1 cellular context compared by ENCODE assay signal in the genomic region with DNA sequence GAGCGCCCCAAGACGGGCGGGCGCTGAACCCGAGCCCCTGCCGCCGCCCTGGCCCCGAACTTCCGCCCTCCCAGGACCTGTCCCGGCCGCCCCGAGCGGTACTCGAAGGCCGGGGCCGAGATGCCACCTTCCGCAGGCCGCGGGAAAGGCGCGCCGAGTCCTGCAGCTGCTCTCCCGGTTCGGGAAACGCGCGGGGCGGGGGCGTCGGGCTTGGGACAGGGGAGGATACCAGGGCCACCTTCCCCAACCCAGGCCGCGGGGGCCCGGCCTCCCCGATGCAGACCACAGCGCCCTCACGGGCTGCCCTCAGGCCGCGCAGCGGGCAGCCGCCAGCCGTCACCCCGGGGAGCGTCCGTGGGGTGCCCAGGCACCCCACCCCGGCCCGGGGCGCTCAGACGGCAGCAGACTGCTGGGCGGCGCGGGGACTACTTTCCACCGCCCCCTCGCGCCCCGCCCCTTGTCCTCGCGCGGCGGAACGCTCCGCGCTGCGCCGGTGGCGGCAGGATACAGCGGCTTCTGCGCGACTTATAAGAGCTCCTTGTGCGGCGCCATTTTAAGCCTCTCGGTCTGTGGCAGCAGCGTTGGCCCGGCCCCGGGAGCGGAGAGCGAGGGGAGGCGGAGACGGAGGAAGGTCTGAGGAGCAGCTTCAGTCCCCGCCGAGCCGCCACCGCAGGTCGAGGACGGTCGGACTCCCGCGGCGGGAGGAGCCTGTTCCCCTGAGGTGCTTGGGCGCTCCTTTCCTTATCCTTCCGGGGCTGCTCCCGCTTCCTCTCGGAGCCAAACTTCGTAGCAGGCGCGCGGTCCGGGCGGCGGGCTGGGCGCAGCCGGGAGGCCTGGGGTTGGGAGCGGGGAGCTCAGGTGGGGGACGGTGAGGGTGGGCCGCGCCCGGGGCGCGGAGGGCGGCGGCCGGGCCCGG.
TF ChIP-seq lines count a peak whose summit lies in the region.

A gene (plus strand): TSS at position 556 of the 916 bp plus-strand sequence. CDS start 24,564 bp downstream, outside the sequence.

TF ChIP-seq in K562, 482 proteins besides CTCF, POLR2A, EP300 and RAD21 (continued from another document and continues in another):
- TF ChIP-seq, protein P1, sequence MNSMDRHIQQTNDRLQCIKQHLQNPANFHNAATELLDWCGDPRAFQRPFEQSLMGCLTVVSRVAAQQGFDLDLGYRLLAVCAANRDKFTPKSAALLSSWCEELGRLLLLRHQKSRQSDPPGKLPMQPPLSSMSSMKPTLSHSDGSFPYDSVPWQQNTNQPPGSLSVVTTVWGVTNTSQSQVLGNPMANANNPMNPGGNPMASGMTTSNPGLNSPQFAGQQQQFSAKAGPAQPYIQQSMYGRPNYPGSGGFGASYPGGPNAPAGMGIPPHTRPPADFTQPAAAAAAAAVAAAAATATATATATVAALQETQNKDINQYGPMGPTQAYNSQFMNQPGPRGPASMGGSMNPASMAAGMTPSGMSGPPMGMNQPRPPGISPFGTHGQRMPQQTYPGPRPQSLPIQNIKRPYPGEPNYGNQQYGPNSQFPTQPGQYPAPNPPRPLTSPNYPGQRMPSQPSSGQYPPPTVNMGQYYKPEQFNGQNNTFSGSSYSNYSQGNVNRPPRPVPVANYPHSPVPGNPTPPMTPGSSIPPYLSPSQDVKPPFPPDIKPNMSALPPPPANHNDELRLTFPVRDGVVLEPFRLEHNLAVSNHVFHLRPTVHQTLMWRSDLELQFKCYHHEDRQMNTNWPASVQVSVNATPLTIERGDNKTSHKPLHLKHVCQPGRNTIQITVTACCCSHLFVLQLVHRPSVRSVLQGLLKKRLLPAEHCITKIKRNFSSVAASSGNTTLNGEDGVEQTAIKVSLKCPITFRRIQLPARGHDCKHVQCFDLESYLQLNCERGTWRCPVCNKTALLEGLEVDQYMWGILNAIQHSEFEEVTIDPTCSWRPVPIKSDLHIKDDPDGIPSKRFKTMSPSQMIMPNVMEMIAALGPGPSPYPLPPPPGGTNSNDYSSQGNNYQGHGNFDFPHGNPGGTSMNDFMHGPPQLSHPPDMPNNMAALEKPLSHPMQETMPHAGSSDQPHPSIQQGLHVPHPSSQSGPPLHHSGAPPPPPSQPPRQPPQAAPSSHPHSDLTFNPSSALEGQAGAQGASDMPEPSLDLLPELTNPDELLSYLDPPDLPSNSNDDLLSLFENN (IDR thresholded peaks at IDR 0.05; ENCODE audit: low read depth in 2 of 2, low read length in 2 of 2) = peak in 1 of 2 experiments; percentile 82; a peak in 1 of 4 replicates
- TF ChIP-seq NUFIP1 (IDR thresholded peaks at IDR 0.05; ENCODE audit: partially characterized antibody) (no peak), TBL1XR1 (IDR thresholded peaks at IDR 0.05; ENCODE audit: low read length in 2 of 2) (peak; percentile 57 to 77; a peak in 2 of 4 replicates), SIX5 (IDR thresholded peaks at IDR 0.05; ENCODE audit: borderline replicate concordance in 1 of 2, insufficient read depth in 1 of 2, low read depth in 1 of 2, low read length in 2 of 2) (no peak), ZNF699 (CRISPR knock-in tag; IDR thresholded peaks at IDR 0.05; ENCODE audit: insufficient replicate concordance) (no peak), FOXA1 (IDR thresholded peaks at IDR 0.05; ENCODE audit: borderline replicate concordance) (no peak), CBX2 (IDR thresholded peaks at IDR 0.05; ENCODE audit: insufficient read depth, low read length, poor library complexity, severe bottlenecking) (no peak), GTF2A2 (tag; IDR thresholded peaks at IDR 0.05) (peak; percentile 100), ELF4 (CRISPR knock-in tag; IDR thresholded peaks at IDR 0.05) (peak; percentile 57; the same call in 1 of the 2 replicates), TSC22D4 (tag; IDR thresholded peaks at IDR 0.05) (no peak), HNRNPUL1 (IDR thresholded peaks at IDR 0.05; ENCODE audit: low read length) (no peak), ZNF253 (CRISPR knock-in tag; conservative IDR thresholded peaks at IDR 0.05) (no peak), ZNF324 (CRISPR knock-in tag; IDR thresholded peaks at IDR 0.05) (no peak), ZNF184 (CRISPR knock-in tag; IDR thresholded peaks at IDR 0.05) (no peak), ZBTB7A (IDR thresholded peaks at IDR 0.05; ENCODE audit: borderline replicate concordance, control insufficient read depth, low read depth, low read length) (peak; percentile 92), ZNF764 (CRISPR knock-in tag; IDR thresholded peaks at IDR 0.05; ENCODE audit: low read depth) (no peak), EGR1 (conservative IDR thresholded peaks at IDR 0.05) (peak; percentile 95), RUNX1 (IDR thresholded peaks at IDR 0.05; ENCODE audit: low read depth) (no peak; the same call in 1 of the 2 replicates), FOXM1 (IDR thresholded peaks at IDR 0.05; ENCODE audit: low read depth) (no peak), FOXM1 (CRISPR knock-in tag; IDR thresholded peaks at IDR 0.05; ENCODE audit: low read depth) (peak; percentile 70; the same call in 1 of the 2 replicates), MXI1 (IDR thresholded peaks at IDR 0.05; ENCODE audit: low read depth, low read length) (no peak), ARHGAP35 (IDR thresholded peaks at IDR 0.05; ENCODE audit: partially characterized antibody) (no peak), GATA2 (CRISPR knock-in tag; IDR thresholded peaks at IDR 0.05) (no peak), SREBF1 (IDR thresholded peaks at IDR 0.05; ENCODE audit: borderline replicate concordance, low read depth, low read length) (no peak), DACH1 (IDR thresholded peaks at IDR 0.05; ENCODE audit: partially characterized antibody) (no peak), ZNF408 (CRISPR knock-in tag; IDR thresholded peaks at IDR 0.05; ENCODE audit: low read depth) (no peak), SP1 (CRISPR knock-in tag; IDR thresholded peaks at IDR 0.05) (peak; percentile 99), NFE2L1 (tag; IDR thresholded peaks at IDR 0.05; ENCODE audit: borderline replicate concordance, low read depth) (no peak), ZNF124 (CRISPR knock-in tag; IDR thresholded peaks at IDR 0.05) (no peak), PHTF2 (CRISPR knock-in tag; IDR thresholded peaks at IDR 0.05) (no peak), SMAD4 (CRISPR knock-in tag; conservative IDR thresholded peaks at IDR 0.05) (peak; percentile 97), HNRNPK (IDR thresholded peaks at IDR 0.05; ENCODE audit: low read depth, low read length, poor library complexity, severe bottlenecking) (peak; percentile 59), SIRT6 (IDR thresholded peaks at IDR 0.05; ENCODE audit: low read depth, low read length) (no peak), ZNF707 (CRISPR knock-in tag; conservative IDR thresholded peaks at IDR 0.05) (no peak), POLR3G (IDR thresholded peaks at IDR 0.05; ENCODE audit: extremely low read depth, insufficient read length, insufficient replicate concordance) (no peak), TEAD2 (tag; IDR thresholded peaks at IDR 0.05) (no peak), BRD4 (IDR thresholded peaks at IDR 0.05) (0 out of 2 replicates have a peak, but pooled peaks have one; percentile 43), SUPT5H (IDR thresholded peaks at IDR 0.05) (peak; percentile 99)
- TF ChIP-seq, protein P2, sequence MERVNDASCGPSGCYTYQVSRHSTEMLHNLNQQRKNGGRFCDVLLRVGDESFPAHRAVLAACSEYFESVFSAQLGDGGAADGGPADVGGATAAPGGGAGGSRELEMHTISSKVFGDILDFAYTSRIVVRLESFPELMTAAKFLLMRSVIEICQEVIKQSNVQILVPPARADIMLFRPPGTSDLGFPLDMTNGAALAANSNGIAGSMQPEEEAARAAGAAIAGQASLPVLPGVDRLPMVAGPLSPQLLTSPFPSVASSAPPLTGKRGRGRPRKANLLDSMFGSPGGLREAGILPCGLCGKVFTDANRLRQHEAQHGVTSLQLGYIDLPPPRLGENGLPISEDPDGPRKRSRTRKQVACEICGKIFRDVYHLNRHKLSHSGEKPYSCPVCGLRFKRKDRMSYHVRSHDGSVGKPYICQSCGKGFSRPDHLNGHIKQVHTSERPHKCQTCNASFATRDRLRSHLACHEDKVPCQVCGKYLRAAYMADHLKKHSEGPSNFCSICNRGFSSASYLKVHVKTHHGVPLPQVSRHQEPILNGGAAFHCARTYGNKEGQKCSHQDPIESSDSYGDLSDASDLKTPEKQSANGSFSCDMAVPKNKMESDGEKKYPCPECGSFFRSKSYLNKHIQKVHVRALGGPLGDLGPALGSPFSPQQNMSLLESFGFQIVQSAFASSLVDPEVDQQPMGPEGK (CRISPR knock-in tag; IDR thresholded peaks at IDR 0.05; ENCODE audit: borderline replicate concordance) = 0 out of 2 replicates have a peak, but pooled peaks have one; percentile 76
- TF ChIP-seq, protein P3, sequence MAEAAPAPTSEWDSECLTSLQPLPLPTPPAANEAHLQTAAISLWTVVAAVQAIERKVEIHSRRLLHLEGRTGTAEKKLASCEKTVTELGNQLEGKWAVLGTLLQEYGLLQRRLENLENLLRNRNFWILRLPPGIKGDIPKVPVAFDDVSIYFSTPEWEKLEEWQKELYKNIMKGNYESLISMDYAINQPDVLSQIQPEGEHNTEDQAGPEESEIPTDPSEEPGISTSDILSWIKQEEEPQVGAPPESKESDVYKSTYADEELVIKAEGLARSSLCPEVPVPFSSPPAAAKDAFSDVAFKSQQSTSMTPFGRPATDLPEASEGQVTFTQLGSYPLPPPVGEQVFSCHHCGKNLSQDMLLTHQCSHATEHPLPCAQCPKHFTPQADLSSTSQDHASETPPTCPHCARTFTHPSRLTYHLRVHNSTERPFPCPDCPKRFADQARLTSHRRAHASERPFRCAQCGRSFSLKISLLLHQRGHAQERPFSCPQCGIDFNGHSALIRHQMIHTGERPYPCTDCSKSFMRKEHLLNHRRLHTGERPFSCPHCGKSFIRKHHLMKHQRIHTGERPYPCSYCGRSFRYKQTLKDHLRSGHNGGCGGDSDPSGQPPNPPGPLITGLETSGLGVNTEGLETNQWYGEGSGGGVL (CRISPR knock-in tag; IDR thresholded peaks at IDR 0.05) = no peak
- TF ChIP-seq, protein P4, sequence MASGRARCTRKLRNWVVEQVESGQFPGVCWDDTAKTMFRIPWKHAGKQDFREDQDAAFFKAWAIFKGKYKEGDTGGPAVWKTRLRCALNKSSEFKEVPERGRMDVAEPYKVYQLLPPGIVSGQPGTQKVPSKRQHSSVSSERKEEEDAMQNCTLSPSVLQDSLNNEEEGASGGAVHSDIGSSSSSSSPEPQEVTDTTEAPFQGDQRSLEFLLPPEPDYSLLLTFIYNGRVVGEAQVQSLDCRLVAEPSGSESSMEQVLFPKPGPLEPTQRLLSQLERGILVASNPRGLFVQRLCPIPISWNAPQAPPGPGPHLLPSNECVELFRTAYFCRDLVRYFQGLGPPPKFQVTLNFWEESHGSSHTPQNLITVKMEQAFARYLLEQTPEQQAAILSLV (tag; IDR thresholded peaks at IDR 0.05) = no peak
- TF ChIP-seq, protein P5, sequence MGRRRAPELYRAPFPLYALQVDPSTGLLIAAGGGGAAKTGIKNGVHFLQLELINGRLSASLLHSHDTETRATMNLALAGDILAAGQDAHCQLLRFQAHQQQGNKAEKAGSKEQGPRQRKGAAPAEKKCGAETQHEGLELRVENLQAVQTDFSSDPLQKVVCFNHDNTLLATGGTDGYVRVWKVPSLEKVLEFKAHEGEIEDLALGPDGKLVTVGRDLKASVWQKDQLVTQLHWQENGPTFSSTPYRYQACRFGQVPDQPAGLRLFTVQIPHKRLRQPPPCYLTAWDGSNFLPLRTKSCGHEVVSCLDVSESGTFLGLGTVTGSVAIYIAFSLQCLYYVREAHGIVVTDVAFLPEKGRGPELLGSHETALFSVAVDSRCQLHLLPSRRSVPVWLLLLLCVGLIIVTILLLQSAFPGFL (CRISPR knock-in tag; IDR thresholded peaks at IDR 0.05) = no peak
- TF ChIP-seq, protein P6, sequence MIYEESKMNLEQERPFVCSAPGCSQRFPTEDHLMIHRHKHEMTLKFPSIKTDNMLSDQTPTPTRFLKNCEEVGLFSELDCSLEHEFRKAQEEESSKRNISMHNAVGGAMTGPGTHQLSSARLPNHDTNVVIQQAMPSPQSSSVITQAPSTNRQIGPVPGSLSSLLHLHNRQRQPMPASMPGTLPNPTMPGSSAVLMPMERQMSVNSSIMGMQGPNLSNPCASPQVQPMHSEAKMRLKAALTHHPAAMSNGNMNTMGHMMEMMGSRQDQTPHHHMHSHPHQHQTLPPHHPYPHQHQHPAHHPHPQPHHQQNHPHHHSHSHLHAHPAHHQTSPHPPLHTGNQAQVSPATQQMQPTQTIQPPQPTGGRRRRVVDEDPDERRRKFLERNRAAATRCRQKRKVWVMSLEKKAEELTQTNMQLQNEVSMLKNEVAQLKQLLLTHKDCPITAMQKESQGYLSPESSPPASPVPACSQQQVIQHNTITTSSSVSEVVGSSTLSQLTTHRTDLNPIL (CRISPR knock-in tag; IDR thresholded peaks at IDR 0.05) = 0 out of 2 replicates have a peak, but pooled peaks have one; percentile 54
- TF ChIP-seq, protein P7, sequence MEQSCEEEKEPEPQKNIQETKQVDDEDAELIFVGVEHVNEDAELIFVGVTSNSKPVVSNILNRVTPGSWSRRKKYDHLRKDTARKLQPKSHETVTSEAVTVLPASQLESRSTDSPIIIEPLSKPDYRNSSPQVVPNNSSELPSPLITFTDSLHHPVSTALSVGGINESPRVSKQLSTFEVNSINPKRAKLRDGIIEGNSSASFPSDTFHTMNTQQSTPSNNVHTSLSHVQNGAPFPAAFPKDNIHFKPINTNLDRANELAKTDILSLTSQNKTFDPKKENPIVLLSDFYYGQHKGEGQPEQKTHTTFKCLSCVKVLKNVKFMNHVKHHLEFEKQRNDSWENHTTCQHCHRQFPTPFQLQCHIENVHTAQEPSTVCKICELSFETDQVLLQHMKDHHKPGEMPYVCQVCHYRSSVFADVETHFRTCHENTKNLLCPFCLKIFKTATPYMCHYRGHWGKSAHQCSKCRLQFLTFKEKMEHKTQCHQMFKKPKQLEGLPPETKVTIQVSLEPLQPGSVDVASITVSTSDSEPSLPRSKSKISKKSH (CRISPR knock-in tag; IDR thresholded peaks at IDR 0.05) = no peak
- TF ChIP-seq, protein P8, sequence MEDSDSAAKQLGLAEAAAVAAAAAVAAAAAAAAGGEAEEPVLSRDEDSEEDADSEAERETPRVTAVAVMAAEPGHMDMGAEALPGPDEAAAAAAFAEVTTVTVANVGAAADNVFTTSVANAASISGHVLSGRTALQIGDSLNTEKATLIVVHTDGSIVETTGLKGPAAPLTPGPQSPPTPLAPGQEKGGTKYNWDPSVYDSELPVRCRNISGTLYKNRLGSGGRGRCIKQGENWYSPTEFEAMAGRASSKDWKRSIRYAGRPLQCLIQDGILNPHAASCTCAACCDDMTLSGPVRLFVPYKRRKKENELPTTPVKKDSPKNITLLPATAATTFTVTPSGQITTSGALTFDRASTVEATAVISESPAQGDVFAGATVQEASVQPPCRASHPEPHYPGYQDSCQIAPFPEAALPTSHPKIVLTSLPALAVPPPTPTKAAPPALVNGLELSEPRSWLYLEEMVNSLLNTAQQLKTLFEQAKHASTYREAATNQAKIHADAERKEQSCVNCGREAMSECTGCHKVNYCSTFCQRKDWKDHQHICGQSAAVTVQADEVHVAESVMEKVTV (CRISPR knock-in tag; IDR thresholded peaks at IDR 0.05) = no peak
- TF ChIP-seq, protein P9, sequence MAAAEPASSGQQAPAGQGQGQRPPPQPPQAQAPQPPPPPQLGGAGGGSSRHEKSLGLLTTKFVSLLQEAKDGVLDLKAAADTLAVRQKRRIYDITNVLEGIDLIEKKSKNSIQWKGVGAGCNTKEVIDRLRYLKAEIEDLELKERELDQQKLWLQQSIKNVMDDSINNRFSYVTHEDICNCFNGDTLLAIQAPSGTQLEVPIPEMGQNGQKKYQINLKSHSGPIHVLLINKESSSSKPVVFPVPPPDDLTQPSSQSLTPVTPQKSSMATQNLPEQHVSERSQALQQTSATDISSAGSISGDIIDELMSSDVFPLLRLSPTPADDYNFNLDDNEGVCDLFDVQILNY (CRISPR knock-in tag; IDR thresholded peaks at IDR 0.05) = peak; percentile 44; the same call in 1 of the 2 replicates
